In the genomic region with DNA sequence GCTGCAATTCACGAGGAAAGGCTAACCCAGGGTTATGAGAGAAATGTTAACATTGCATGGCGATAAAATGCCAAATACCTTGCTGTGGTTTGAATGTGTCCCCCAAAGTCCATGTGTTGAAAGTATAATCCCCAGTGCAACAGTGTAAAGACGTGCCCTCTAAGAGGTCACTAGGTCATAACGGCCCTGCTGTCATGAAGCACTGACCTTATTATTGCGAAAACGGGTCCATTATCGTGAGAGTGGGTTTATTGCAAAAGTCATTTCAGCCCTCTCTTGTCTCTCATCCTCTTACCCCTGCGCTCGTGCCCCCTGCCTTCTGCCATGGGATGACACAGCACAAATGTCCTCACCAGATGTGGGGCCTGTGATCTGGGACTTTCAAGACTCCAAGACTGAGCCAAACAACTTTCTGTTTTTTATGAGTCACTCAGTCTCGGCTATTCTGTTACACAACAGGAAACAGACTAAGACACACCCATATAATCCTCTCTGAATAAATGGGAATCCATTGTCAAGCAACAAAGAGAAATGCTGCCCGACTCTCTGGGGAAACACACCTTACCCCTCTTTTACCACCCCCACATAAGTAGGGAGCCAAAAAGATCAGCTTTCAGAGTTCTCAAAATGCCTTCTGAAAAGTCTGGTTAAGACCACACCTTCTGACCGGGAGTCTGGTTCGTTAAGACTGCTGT, we compare ENCODE assay signal across 9 cellular contexts.
DNase-seq lines count a peak whose midpoint lies in the region; ATAC-seq and TF ChIP-seq lines count a peak whose summit lies in the region.
"Had no signal": no experiment of that assay in that cellular context is flagged by ENCODE, and none has a peak within 500 bp of the region (broad histone marks: within the 10 kb centered on the region; RNA-seq: fewer than 3 reads in every experiment).

No MANE protein-coding gene starts in this region.

- no peaks in the 10 kb centered on the region for H3K9me3 ChIP-seq in gastroesophageal sphincter

- TF ChIP-seq POLR2A in gastroesophageal sphincter (IDR thresholded peaks at IDR 0.05): no peak

- H3K4me3 ChIP-seq in gastroesophageal sphincter: no peak overlapping the region
- H3K4me3 ChIP-seq in skin epidermis: peak overlapping the region in 2 of 7 experiments; percentile 8 to 9

- H3K4me1 ChIP-seq in gastroesophageal sphincter: peaks cover 0 to 6% (median 0%) of the 10 kb centered on the region in 3 donors

- TF ChIP-seq CTCF in gastroesophageal sphincter (IDR thresholded peaks at IDR 0.05): no peak

- H3K36me3 ChIP-seq in gastroesophageal sphincter: no peaks in the 10 kb centered on the region

- peak overlapping the region in 3 of 4 donors; percentile 63 to 74 (median 69) for H3K27ac ChIP-seq in gastroesophageal sphincter
- peak overlapping the region in 20 of 21 experiments; percentile 52 to 96 (median 84) for H3K27ac ChIP-seq in skin epidermis

- WGBS in gastroesophageal sphincter (ENCODE audit: low coverage in 1 of 2), 2 donors: 54 to 70% methylated on average over 9 to 10 of the region's 13 CpGs

- no peak for TF ChIP-seq EP300 in gastroesophageal sphincter (IDR thresholded peaks at IDR 0.05)

- ATAC-seq in GM21717 (IDR thresholded peaks at IDR 0.05; ENCODE audit: unreplicated experiment) (peak; percentile 70), gastroesophageal sphincter (peak; percentile 94), HG03139 (IDR thresholded peaks at IDR 0.05; ENCODE audit: unreplicated experiment) (no peak)

- H3K27me3 ChIP-seq in gastroesophageal sphincter: peaks cover 7% of the 10 kb centered on the region

- peak; percentile 94 for DNase-seq in OCI-M1 (lab: John Stamatoyannopoulos, UW)
- peak; percentile 64 for DNase-seq in activated T-helper 9 cell treated with anti-CD3 and anti-CD28 coated beads, Interleukin-2, amount 50 U/mL, for 16 hours (ENCODE audit: low read depth)
- DNase-seq in nucleus accumbens (lab: John Stamatoyannopoulos, UW): no peak
- DNase-seq in NCI-H2029 (lab: John Stamatoyannopoulos, UW): no peak
- DNase-seq: activated B cell treated with CpG ODN at 0.5 μM for 24 hours had no signal

Comparison
In these comparisons a context has a peak if more than half of its experiments do, and no peak if none do; other contexts are left out.
1. DNase-seq: peak in OCI-M1 (single experiment) and activated T-helper 9 cell treated with anti-CD3 and anti-CD28 coated beads, Interleukin-2, amount 50 U/mL, for 16 hours (single experiment); none in nucleus accumbens (0 of 56) and NCI-H2029 (single experiment).